Comparison of ENCODE assay signal across 22 cellular contexts in the genomic region with DNA sequence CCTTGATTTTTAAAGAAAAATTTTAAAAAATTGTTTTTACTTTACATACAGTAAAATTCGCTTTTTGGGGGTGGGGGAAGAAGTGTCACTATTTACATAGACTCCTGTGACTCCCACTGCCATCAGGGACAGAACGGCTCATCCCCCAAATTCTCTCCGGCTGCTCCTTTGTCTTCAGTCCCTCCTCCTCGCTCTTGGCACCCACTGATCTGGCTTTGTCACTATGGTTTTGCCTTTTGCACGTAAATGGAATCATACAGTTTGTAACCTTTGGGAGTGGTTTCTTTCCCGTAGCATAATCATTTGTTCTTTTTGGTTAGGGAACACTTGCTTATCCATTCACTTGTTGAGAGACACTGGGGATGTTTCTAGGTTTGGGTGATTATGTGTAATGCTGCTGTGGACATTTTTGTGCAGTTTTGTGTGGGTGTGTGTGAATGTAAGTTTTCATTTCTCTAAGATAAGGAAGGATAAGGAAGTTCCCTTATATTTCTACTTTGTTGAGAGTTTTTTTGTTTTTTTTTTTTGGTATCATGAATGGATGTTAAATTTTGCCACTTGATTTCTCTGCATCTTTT. TPM values are rescaled to one million over a fixed set of nuclear protein-coding genes. Genes with fewer than 3 reads are reported as not detected.
DNase-seq lines count a peak whose midpoint lies in the region; ATAC-seq and TF ChIP-seq lines count a peak whose summit lies in the region.
"Had no signal": no experiment of that assay in that cellular context is flagged by ENCODE, and none has a peak within 500 bp of the region (broad histone marks: within the 10 kb centered on the region; RNA-seq: fewer than 3 reads in every experiment).

No MANE protein-coding gene starts in this region.

- intact Hi-C loops in CD8-positive, alpha-beta T cell (cut with DNase I, micrococcal nuclease): no loop called here

- ATAC-seq in GM18517 (IDR thresholded peaks at IDR 0.05; ENCODE audit: unreplicated experiment): no peak
- ATAC-seq in CD8-positive, alpha-beta T cell: no peak
- ATAC-seq in activated naive CD4-positive, alpha-beta T cell treated with anti-CD3 and anti-CD28 coated beads, Interleukin-2, amount 50 U/mL, for 72 hours: no peak

- H3K9me3 ChIP-seq in CD8-positive, alpha-beta T cell (ENCODE audit: low read length): no peaks in the 10 kb centered on the region

- H3K4me3 ChIP-seq in fibroblast of the aortic adventitia (ENCODE audit: low read depth, low read length): no peak overlapping the region
- no peak overlapping the region for H3K4me3 ChIP-seq in CD8-positive, alpha-beta T cell (ENCODE audit: low read depth, low read length)

- H3K27me3 Mint-ChIP-seq in T-helper 1 cell treated with Interleukin-12 subunit alpha and Interleukin-12 subunit beta and Interleukin-4 antibody, amounts not matched to agents 30 μg/mL and 1 μg/mL, for 36 hours (ENCODE audit: low read depth): peaks cover 13% of the 10 kb centered on the region
- peaks cover 7% of the 10 kb centered on the region for H3K27me3 Mint-ChIP-seq in CD8-positive, alpha-beta T cell (ENCODE audit: low read depth)
- H3K27me3 Mint-ChIP-seq: CD4-positive, alpha-beta T cell had no signal

- H3K4me1 ChIP-seq in CD8-positive, alpha-beta T cell (ENCODE audit: insufficient read depth, low read length): no peaks in the 10 kb centered on the region

- DNase-seq in T-helper 1 cell (no peak), fibroblast of the aortic adventitia (ENCODE audit: low read depth) (peak; percentile 3), pons (ENCODE audit: low spot score) (peak; percentile 64), HuH-7.5 (ENCODE audit: low spot score) (no peak)
- no peak for DNase-seq in CD8-positive, alpha-beta T cell
- no peak for DNase-seq in activated naive CD4-positive, alpha-beta T cell treated with anti-CD3 and anti-CD28 coated beads, Interleukin-2, amount 50 U/mL, for 72 hours (ENCODE audit: low spot score in 2 of 2)
- DNase-seq: CD4-positive, alpha-beta T cell; DMS153; GF-D8; GOT3; NCI-H1417; NCI-H187; NCI-H2107; NCI-H510A; NCI-H748 treated with DMSO at 0.1 percent for 48 hours; NK-92 treated with Interleukin-12 subunit alpha and Interleukin-12 subunit beta, amount 100 ng/mL, for 24 hours; Right ventricle myocardium superior had no signal

- no peak for TF ChIP-seq CTCF in fibroblast of the aortic adventitia (IDR thresholded peaks at IDR 0.05; ENCODE audit: insufficient read depth, low read length)
- no peak for TF ChIP-seq CTCF in CD8-positive, alpha-beta T cell (IDR thresholded peaks at IDR 0.05)

- no peak overlapping the region for H3K4me3 Mint-ChIP-seq in T-helper 1 cell treated with Interleukin-12 subunit alpha and Interleukin-12 subunit beta and Interleukin-4 antibody, amounts not matched to agents 30 μg/mL and 1 μg/mL, for 36 hours
- H3K4me3 Mint-ChIP-seq in CD8-positive, alpha-beta T cell: no peak overlapping the region
- H3K4me3 Mint-ChIP-seq: B cell; CD4-positive, alpha-beta T cell had no signal

- peak overlapping the region; percentile 4 for H3K27ac Mint-ChIP-seq in T-helper 1 cell treated with Interleukin-12 subunit alpha and Interleukin-12 subunit beta and Interleukin-4 antibody, amounts not matched to agents 30 μg/mL and 1 μg/mL, for 36 hours
- H3K27ac Mint-ChIP-seq in CD8-positive, alpha-beta T cell: no peak overlapping the region
- peak overlapping the region in 1 of 2 donors; percentile 22 for H3K27ac Mint-ChIP-seq in activated naive CD4-positive, alpha-beta T cell treated with anti-CD3 and anti-CD28 coated beads, Interleukin-2, amount 50 U/mL, for 72 hours
- H3K27ac Mint-ChIP-seq: B cell; CD4-positive, alpha-beta T cell had no signal

- peaks cover 1% of the 10 kb centered on the region for H3K4me1 Mint-ChIP-seq in T-helper 1 cell treated with Interleukin-12 subunit alpha and Interleukin-12 subunit beta and Interleukin-4 antibody, amounts not matched to agents 30 μg/mL and 1 μg/mL, for 36 hours (ENCODE audit: low read depth)
- H3K4me1 Mint-ChIP-seq in CD8-positive, alpha-beta T cell (ENCODE audit: low read depth): no peaks in the 10 kb centered on the region

- no peaks in the 10 kb centered on the region for H3K36me3 Mint-ChIP-seq in T-helper 1 cell treated with Interleukin-12 subunit alpha and Interleukin-12 subunit beta and Interleukin-4 antibody, amounts not matched to agents 30 μg/mL and 1 μg/mL, for 36 hours (ENCODE audit: low read depth)
- H3K36me3 Mint-ChIP-seq in CD8-positive, alpha-beta T cell: no peaks in the 10 kb centered on the region
- H3K36me3 Mint-ChIP-seq in activated naive CD4-positive, alpha-beta T cell treated with anti-CD3 and anti-CD28 coated beads, Interleukin-2, amount 50 U/mL, for 72 hours: peaks cover 0 to 6% of the 10 kb centered on the region in 2 donors

- POLR2A ChIA-PET in CD8-positive, alpha-beta T cell (lab: Charles Lee): no interaction called here

- H3K27me3 ChIP-seq in CD8-positive, alpha-beta T cell (ENCODE audit: insufficient read depth, low read length): no peaks in the 10 kb centered on the region

- CTCF ChIA-PET in CD8-positive, alpha-beta T cell (lab: Charles Lee): no interaction called here

- H3K36me3 ChIP-seq in CD8-positive, alpha-beta T cell (ENCODE audit: insufficient read depth, low read length): no peaks in the 10 kb centered on the region

- H3K9me3 Mint-ChIP-seq in T-helper 1 cell treated with Interleukin-12 subunit alpha and Interleukin-12 subunit beta and Interleukin-4 antibody, amounts not matched to agents 30 μg/mL and 1 μg/mL, for 36 hours: peaks cover 3% of the 10 kb centered on the region
- H3K9me3 Mint-ChIP-seq in CD8-positive, alpha-beta T cell: peaks cover 11% of the 10 kb centered on the region
- H3K9me3 Mint-ChIP-seq in activated naive CD4-positive, alpha-beta T cell treated with anti-CD3 and anti-CD28 coated beads, Interleukin-2, amount 50 U/mL, for 72 hours: peaks cover 0 to 5% of the 10 kb centered on the region in 2 donors
- H3K9me3 Mint-ChIP-seq: CD4-positive, alpha-beta T cell had no signal

- no peak overlapping the region for H3K27ac ChIP-seq in CD8-positive, alpha-beta T cell (ENCODE audit: low read depth, low read length)
- H3K27ac ChIP-seq: 22Rv1, KMS-11 had no signal

RNA-seq across cellular contexts. Expression of a gene that starts 27.4 kb away (rescaled TPM):
- 0.09 and 0.74 TPM in 2 replicates for total RNA-seq in fibroblast of the aortic adventitia (ENCODE audit: low replicate concordance)
- total RNA-seq in CD8-positive, alpha-beta T cell: 10 to 100 TPM; 82.0 to 86.4 TPM
- 10 to 100 TPM; 22.5 to 39.0 TPM for total RNA-seq in activated naive CD4-positive, alpha-beta T cell treated with anti-CD3 and anti-CD28 coated beads, Interleukin-2, amount 50 U/mL, for 72 hours

Comparison
In these comparisons a context has a peak if more than half of its experiments do, and no peak if none do; other contexts are left out.
1. DNase-seq: peak in fibroblast of the aortic adventitia (single experiment) and pons (single experiment); none in T-helper 1 cell (0 of 5), CD8-positive, alpha-beta T cell (0 of 7), HuH-7.5 (single experiment) and activated naive CD4-positive, alpha-beta T cell treated with anti-CD3 and anti-CD28 coated beads, Interleukin-2, amount 50 U/mL, for 72 hours (0 of 2).
2. RNA of a gene that starts 27.4 kb away (total RNA-seq): 82.0 to 86.4 TPM in CD8-positive, alpha-beta T cell and 22.5 to 39.0 TPM in activated naive CD4-positive, alpha-beta T cell treated with anti-CD3 and anti-CD28 coated beads, Interleukin-2, amount 50 U/mL, for 72 hours; 0.09 to 0.74 TPM in fibroblast of the aortic adventitia; every median in the first group is over 10 times any median in the second.